In the genomic region with DNA sequence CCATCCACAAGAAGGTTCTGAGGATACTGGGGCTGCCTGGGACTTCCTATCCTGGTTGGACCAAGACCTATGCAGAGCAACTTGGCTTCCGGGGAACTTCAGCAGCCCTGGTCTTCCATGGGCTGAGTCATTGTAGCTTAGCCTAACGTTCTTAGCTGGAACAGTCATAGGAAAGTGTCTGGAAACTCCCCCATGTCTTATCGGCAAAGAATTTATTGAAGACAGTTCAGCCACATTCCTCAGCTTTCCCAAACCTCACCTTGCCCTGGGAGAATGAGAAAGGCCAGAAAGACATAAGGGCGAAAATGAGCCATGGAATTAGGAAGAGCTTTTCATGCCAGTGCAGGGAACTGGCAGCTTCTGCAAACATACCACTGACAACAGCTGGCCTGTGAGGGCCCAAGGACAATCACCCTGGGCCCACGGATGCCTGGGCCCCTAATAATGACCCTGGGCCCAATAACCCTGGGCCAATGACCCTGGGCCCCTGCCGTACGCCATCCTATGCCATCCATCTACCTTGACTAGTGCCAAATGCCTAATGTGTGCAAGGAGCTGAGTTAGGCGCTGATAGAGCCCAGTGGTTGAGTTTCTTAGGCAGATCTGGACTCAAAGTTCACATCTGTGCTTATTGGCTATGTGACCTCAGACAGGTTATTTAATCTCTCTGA, we compare ENCODE assay signal across 10 cellular contexts.
DNase-seq lines count a peak whose midpoint lies in the region; ATAC-seq, FAIRE-seq and TF ChIP-seq lines count a peak whose summit lies in the region.
"Had no signal": no experiment of that assay in that cellular context is flagged by ENCODE, and none has a peak within 500 bp of the region (broad histone marks: within the 10 kb centered on the region; RNA-seq: fewer than 3 reads in every experiment).

No MANE protein-coding gene starts in this region.

- no peaks in the 10 kb centered on the region for H3K27me3 Mint-ChIP-seq in Calu3 (ENCODE audit: unreplicated experiment)

- CTCF ChIA-PET in Calu3 (lab: Charles Lee), result interaction anchor here (0.6 to 2.4 kb wide), 5 partner anchors 10 to 190 kb away, joined by 3 to 7 read pairs (median 5); partner anchors contain the start of gene GADD45A

- H3K36me3 Mint-ChIP-seq in Calu3 (ENCODE audit: insufficient read depth, unreplicated experiment), result no peaks in the 10 kb centered on the region

- H3K4me3 Mint-ChIP-seq in Calu3 (ENCODE audit: low read depth, unreplicated experiment), result no peak overlapping the region

- H3K4me3 ChIP-seq in pancreas, result no peak overlapping the region
- H3K4me3 ChIP-seq: tibial nerve had no signal

- no peak for TF ChIP-seq CTCF in Calu3 (IDR thresholded peaks at IDR 0.05; ENCODE audit: unreplicated experiment)
- TF ChIP-seq CTCF in pancreas (IDR thresholded peaks at IDR 0.05), result no peak

- WGBS in pancreas, 2 donors, result 40 to 44% methylated on average over 8 of the region's 8 CpGs

- no peaks in the 10 kb centered on the region for H3K9me3 ChIP-seq in pancreas
- H3K9me3 ChIP-seq: tibial nerve had no signal

- no TSS peak for BruUV-seq in Calu3 (replicated peaks; lab: Mats Ljungman, UMichigan)

- H3K9me3 Mint-ChIP-seq in Calu3 (ENCODE audit: low read depth, unreplicated experiment), result peaks cover 2% of the 10 kb centered on the region

- DNase-seq in Calu3 (peak; percentile 35), RCC 7860 (ENCODE audit: low spot score) (peak; percentile 98), pancreas (peak in 2 of 6 donors; percentile 31 to 40), GM19240 (ENCODE audit: insufficient read length, low spot score) (no peak), SIG-M5 (lab: John Stamatoyannopoulos, UW) (no peak)
- DNase-seq: kidney had no signal

- H3K4me1 Mint-ChIP-seq in Calu3 (ENCODE audit: low read depth, unreplicated experiment), result peaks cover 40% of the 10 kb centered on the region

- peak overlapping the region; percentile 66 for H3K27ac Mint-ChIP-seq in Calu3 (ENCODE audit: unreplicated experiment)

- FAIRE-seq in RCC 7860 (lab: Jason Lieb, UNC) (peak; percentile 96), pancreas (lab: Jason Lieb, UNC) (no peak)
- FAIRE-seq: kidney had no signal

- H3K27ac ChIP-seq in pancreas, result peak overlapping the region in 2 of 4 donors; percentile 58 to 66

- peaks cover 35 to 38% (median 38%) of the 10 kb centered on the region in 3 donors for H3K4me1 ChIP-seq in pancreas

- H3K36me3 ChIP-seq in pancreas, result no peaks in the 10 kb centered on the region
- H3K36me3 ChIP-seq: tibial nerve had no signal

- no peaks in the 10 kb centered on the region for H3K27me3 ChIP-seq in pancreas
- H3K27me3 ChIP-seq: tibial nerve had no signal

- ATAC-seq in esophagus mucosa (peak; percentile 84), pancreas (peak in 3 of 4 donors; percentile 6 to 58 (median 36)), GM21423 (IDR thresholded peaks at IDR 0.05; ENCODE audit: unreplicated experiment) (no peak), HG03025 (IDR thresholded peaks at IDR 0.05; ENCODE audit: low FRiP score, unreplicated experiment) (no peak)

- intact Hi-C loops in Calu3 (cut with micrococcal nuclease; ENCODE audit: unreplicated experiment), result loop anchor here (2.0 kb wide), 1 partner anchor 112 kb away; no protein-coding TSS in a partner anchor
- intact Hi-C loops in pancreas (cut with DNase I), result loop anchor here in 1 of 3 donors (10.0 kb wide), 1 partner anchor 114 kb away; the partner anchor contains the start of gene GADD45A

Comparison
In these comparisons a context has a peak if more than half of its experiments do, and no peak if none do; other contexts are left out.
1. DNase-seq: peak in Calu3 (single experiment) and RCC 7860 (single experiment); none in GM19240 (single experiment) and SIG-M5 (single experiment).
2. ATAC-seq: peak in esophagus mucosa (single experiment) and pancreas (3 of 4); none in GM21423 (single experiment) and HG03025 (single experiment).